In genomic region chr6:149749594-149750135, GRCh38 we compare ENCODE assay signal across 8 cellular contexts. TPM values are rescaled to one million over a fixed set of nuclear protein-coding genes. Genes with fewer than 3 reads are reported as not detected.
DNase-seq lines count a peak whose midpoint lies in the region; ATAC-seq and TF ChIP-seq lines count a peak whose summit lies in the region.

TSS of gene PCMT1 (plus strand) at chr6:149749741. CDS start at chr6:149749902, 161 bp downstream.

- H3K27me3 ChIP-seq in kidney epithelial cell (ENCODE audit: control insufficient read depth, insufficient read depth, low read length) = no peaks in the 10 kb centered on the region

- H3K4me3 ChIP-seq in kidney epithelial cell (ENCODE audit: low read depth, low read length) = peak within 1 kb of the TSS; percentile 100

- peak; percentile 99 for DNase-seq in AG20443 (ENCODE audit: low spot score)
- DNase-seq in NCI-H446 treated with DMSO at 0.1 percent for 48 hours (lab: John Stamatoyannopoulos, UW) = peak; percentile 65
- peak; percentile 85 for DNase-seq in activated CD4-positive, alpha-beta T cell treated with anti-CD3 and anti-CD28 coated beads for 1 hour
- DNase-seq in cerebellum (ENCODE audit: low spot score) = peak; percentile 94
- peak; percentile 65 for DNase-seq in kidney epithelial cell (ENCODE audit: low read depth)
- DNase-seq in stimulated activated CD4-positive, alpha-beta T cell treated with anti-CD3 and anti-CD28 coated beads, Interleukin-15, amount 100 ng/mL, for 48 hours (ENCODE audit: low read depth in 2 of 2) = peak; percentile 77 to 88

- TF ChIP-seq CTCF in kidney epithelial cell (IDR thresholded peaks at IDR 0.05; ENCODE audit: insufficient read depth, low read length, poor library complexity, severe bottlenecking) = no peak

- H3K36me3 ChIP-seq in kidney epithelial cell (ENCODE audit: control insufficient read depth, insufficient read depth, low read length) = no peaks in the 10 kb centered on the region

- ATAC-seq in GM19035 (IDR thresholded peaks at IDR 0.05; ENCODE audit: unreplicated experiment) (peak; percentile 86), HG03342 (IDR thresholded peaks at IDR 0.05; ENCODE audit: unreplicated experiment) (peak; percentile 83)

RNA-seq across cellular contexts. Expression of gene PCMT1, which starts in this region (rescaled TPM):
- total RNA-seq in cerebellum = 78.8 TPM
- 110 and 112 TPM in 2 replicates for total RNA-seq in kidney epithelial cell

Comparison
In these comparisons a context has a peak if more than half of its experiments do, and no peak if none do; other contexts are left out.
1. Peak in every context shown above with its lines: DNase-seq, ATAC-seq and H3K4me3 ChIP-seq.